In genomic region chr18:22170421-22171262, GRCh38 we compare ENCODE assay signal across 8 cellular contexts. TPM values are rescaled to one million over a fixed set of nuclear protein-coding genes. Genes with fewer than 3 reads are reported as not detected.
A peak's percentile ranks its signal among the peaks of the same experiment; 100 is the strongest.
DNase-seq lines count a peak whose midpoint lies in the region; ATAC-seq and TF ChIP-seq lines count a peak whose summit lies in the region.

No MANE protein-coding gene starts in this region.

- H3K36me3 ChIP-seq in iPS-20b (ENCODE audit: insufficient read depth, low read depth, low read length), result no peaks in the 10 kb centered on the region; the same call in 1 of the 2 replicates

- H3K4me1 Mint-ChIP-seq in stimulated activated memory B cell treated with anti-CD40 and anti-IgM and Interleukin-4, amounts not matched to agents 10 μg/mL and 1 μg/mL and 100 μg/mL, for 72 hours, result peaks cover 23% of the 10 kb centered on the region

- no peaks in the 10 kb centered on the region for H3K36me3 Mint-ChIP-seq in stimulated activated memory B cell treated with anti-CD40 and anti-IgM and Interleukin-4, amounts not matched to agents 10 μg/mL and 1 μg/mL and 100 μg/mL, for 72 hours

- peaks cover 6% of the 10 kb centered on the region; the same call in 1 of the 2 replicates for H3K9me3 ChIP-seq in iPS-20b (ENCODE audit: insufficient read depth, low read depth, low read length)

- no peak overlapping the region for H3K4me3 ChIP-seq in NB4 (ENCODE audit: low read depth, low read length)
- peak overlapping the region; percentile 70 for H3K4me3 ChIP-seq in iPS-20b (ENCODE audit: low read length)

- DNase-seq in Caki2 (ENCODE audit: low read depth) (peak; percentile 40), NB4 (ENCODE audit: low read depth) (peak; percentile 19), astrocyte of the hippocampus (ENCODE audit: low read depth, low spot score) (peak; percentile 82), NCI-H2107 treated with DMSO at 0.1 percent for 48 hours (lab: John Stamatoyannopoulos, UW; ENCODE audit: unreplicated experiment) (no peak), SIG-M5 treated with dmso at 0.1 percent for 504 hours (lab: John Stamatoyannopoulos, UW; ENCODE audit: unreplicated experiment) (no peak)

- TF ChIP-seq POLR2A in NB4 (IDR thresholded peaks at IDR 0.05; ENCODE audit: extremely low read depth, insufficient read length), result no peak

- in situ Hi-C loops in Caki2 (cut with HindIII; ENCODE audit: low pct_unique_long_range_greater_than_20kb, low sequenced_read_pairs), result no loop called here

- H3K27ac ChIP-seq in iPS-20b (ENCODE audit: low read length), result no peak overlapping the region

- no peaks in the 10 kb centered on the region for H3K9me3 Mint-ChIP-seq in stimulated activated memory B cell treated with anti-CD40 and anti-IgM and Interleukin-4, amounts not matched to agents 10 μg/mL and 1 μg/mL and 100 μg/mL, for 72 hours

- no peak overlapping the region for H3K27ac Mint-ChIP-seq in stimulated activated memory B cell treated with anti-CD40 and anti-IgM and Interleukin-4, amounts not matched to agents 10 μg/mL and 1 μg/mL and 100 μg/mL, for 72 hours

- no peak for ATAC-seq in stimulated activated memory B cell treated with anti-CD40 and anti-IgM and Interleukin-4, amounts not matched to agents 10 μg/mL and 1 μg/mL and 100 μg/mL, for 72 hours
- ATAC-seq in GM18520 (IDR thresholded peaks at IDR 0.05; ENCODE audit: unreplicated experiment), result no peak

- H3K27me3 ChIP-seq in iPS-20b (ENCODE audit: insufficient read depth, low read length), result peaks cover 100% of the 10 kb centered on the region

- no peak overlapping the region for H3K9ac ChIP-seq in iPS-20b (ENCODE audit: low read depth, low read length)

- no peak for TF ChIP-seq CTCF in NB4 (IDR thresholded peaks at IDR 0.05; ENCODE audit: low read depth, low read length)

- peaks cover 4% of the 10 kb centered on the region; the same call in 1 of the 2 replicates for H3K4me1 ChIP-seq in iPS-20b (ENCODE audit: insufficient read depth, low read length)

- peak overlapping the region; percentile 66 for H3K4me3 Mint-ChIP-seq in stimulated activated memory B cell treated with anti-CD40 and anti-IgM and Interleukin-4, amounts not matched to agents 10 μg/mL and 1 μg/mL and 100 μg/mL, for 72 hours

- peaks cover 77% of the 10 kb centered on the region for H3K27me3 Mint-ChIP-seq in stimulated activated memory B cell treated with anti-CD40 and anti-IgM and Interleukin-4, amounts not matched to agents 10 μg/mL and 1 μg/mL and 100 μg/mL, for 72 hours

RNA-seq across cellular contexts. Expression of gene GATA6, which starts 1.3 kb away (rescaled TPM):
- total RNA-seq in Caki2 (2014; rRNA removed; shearing (Covaris generic); ENCODE audit: low replicate concordance), result 6.7 and 8.4 TPM in 2 replicates

Comparison
In these comparisons a context has a peak if more than half of its experiments do, and no peak if none do; other contexts are left out.
1. DNase-seq: peak in Caki2 (single experiment), NB4 (single experiment) and astrocyte of the hippocampus (single experiment); none in NCI-H2107 treated with DMSO at 0.1 percent for 48 hours (single experiment) and SIG-M5 treated with dmso at 0.1 percent for 504 hours (single experiment).